11 cellular contexts compared by ENCODE assay signal in the genomic region with DNA sequence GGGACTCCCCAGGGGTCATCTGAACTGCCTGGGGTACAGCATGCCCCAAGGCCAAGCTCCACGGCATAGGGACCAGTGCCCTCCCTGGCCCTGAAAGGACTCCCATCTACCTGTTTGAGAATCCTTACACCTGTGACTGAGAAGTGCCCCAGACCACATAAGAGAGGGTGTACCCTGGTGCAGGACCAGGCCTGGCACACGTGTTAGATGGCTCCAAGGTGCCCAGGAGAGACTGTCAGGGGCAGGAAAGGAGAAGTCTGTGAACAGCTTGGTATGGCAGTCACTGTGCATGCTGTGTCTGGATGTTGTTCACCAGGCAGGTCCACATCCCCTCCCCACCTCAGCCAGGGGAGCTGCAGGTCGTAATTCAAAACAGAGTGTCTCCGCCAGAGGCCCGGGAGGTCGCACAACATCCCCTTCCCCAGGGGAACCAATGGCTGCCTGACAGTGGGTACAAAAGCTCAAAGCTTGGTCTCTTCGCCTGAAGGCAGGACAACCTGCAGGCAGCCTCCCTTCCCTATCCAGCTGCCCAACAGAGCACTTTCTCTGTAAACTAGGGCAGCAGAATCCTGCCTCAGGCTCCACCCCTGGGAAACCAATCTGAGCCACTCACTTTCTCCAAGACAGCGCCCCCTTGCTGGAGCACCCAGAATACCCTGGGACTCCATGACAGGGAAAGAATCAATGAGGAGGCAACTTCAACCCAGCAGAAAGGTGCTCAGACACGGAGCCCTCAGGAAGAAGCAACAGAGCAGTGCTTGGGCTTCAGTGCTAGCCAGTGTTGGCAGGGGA. TPM values are rescaled to one million over a fixed set of nuclear protein-coding genes. Genes with fewer than 3 reads are reported as not detected.
A peak's percentile ranks its signal among the peaks of the same experiment; 100 is the strongest.
DNase-seq lines count a peak whose midpoint lies in the region; ATAC-seq and TF ChIP-seq lines count a peak whose summit lies in the region.
"Had no signal": no experiment of that assay in that cellular context is flagged by ENCODE, and none has a peak within 500 bp of the region (broad histone marks: within the 10 kb centered on the region; RNA-seq: fewer than 3 reads in every experiment).

No MANE protein-coding gene starts in this region.

- peaks cover 86% of the 10 kb centered on the region for H3K4me1 ChIP-seq in BLaER1

- peak overlapping the region; percentile 95 for H3K27ac ChIP-seq in BLaER1
- H3K27ac ChIP-seq: epithelial cell of prostate had no signal

- TF ChIP-seq CTCF in GM13977 (IDR thresholded peaks at IDR 0.05; ENCODE audit: extremely low read depth, insufficient read depth, missing control alignments), result peak; percentile 32
- no peak for TF ChIP-seq CTCF in activated B cell treated with CpG ODN at 0.5 μM for 24 hours (IDR thresholded peaks at IDR 0.05)

- H3K4me2 ChIP-seq in BLaER1, result peak overlapping the region; percentile 95

- H3K9me3 ChIP-seq in BLaER1, result no peaks in the 10 kb centered on the region

- POLR2A ChIA-PET in activated B cell treated with CpG ODN at 0.5 μM for 24 hours (lab: Charles Lee), result interaction anchor here (0.6 to 2.5 kb wide), 2 partner anchors 14 to 35 kb away, joined by 3 to 13 read pairs; no protein-coding TSS in a partner anchor

- peaks cover 12% of the 10 kb centered on the region; the same call in 1 of the 2 replicates for H3K36me3 ChIP-seq in BLaER1

- H3K36me3 Mint-ChIP-seq in activated B cell treated with CpG ODN at 0.5 μM for 24 hours (ENCODE audit: low read depth) (peaks cover 6% of the 10 kb centered on the region), immature natural killer cell (no peaks in the 10 kb centered on the region)

- H3K4me3 Mint-ChIP-seq in activated B cell treated with CpG ODN at 0.5 μM for 24 hours (no peak overlapping the region), immature natural killer cell (peak overlapping the region; percentile 76 to 96 (median 90))

- H3K27ac Mint-ChIP-seq in activated B cell treated with CpG ODN at 0.5 μM for 24 hours (peak overlapping the region; percentile 98), immature natural killer cell (peak overlapping the region; percentile 95 to 98 (median 98))

- ATAC-seq in activated B cell treated with CpG ODN at 0.5 μM for 24 hours (ENCODE audit: low read depth), result no peak
- no peak for ATAC-seq in GM19455 (IDR thresholded peaks at IDR 0.05; ENCODE audit: unreplicated experiment)
- ATAC-seq in HG03135 (IDR thresholded peaks at IDR 0.05; ENCODE audit: unreplicated experiment), result no peak

- intact Hi-C loops in activated B cell treated with CpG ODN at 0.5 μM for 24 hours (cut with micrococcal nuclease), result no loop called here

- H3K9ac ChIP-seq in BLaER1, result peak overlapping the region; percentile 89

- H3K27me3 Mint-ChIP-seq in activated B cell treated with CpG ODN at 0.5 μM for 24 hours (no peaks in the 10 kb centered on the region), immature natural killer cell (ENCODE audit: low read depth in 3 of 3) (peaks cover 10 to 22% (median 20%) of the 10 kb centered on the region in 3 donors)

- H3K4me3 ChIP-seq in BLaER1, result peak overlapping the region; percentile 20; the same call in 1 of the 2 replicates

- no peaks in the 10 kb centered on the region for H3K27me3 ChIP-seq in BLaER1

- CTCF ChIA-PET in activated B cell treated with CpG ODN at 0.5 μM for 24 hours (lab: Charles Lee), result interaction anchor here (0.7 to 3.8 kb wide), 5 partner anchors 11 to 327 kb away, joined by 3 to 26 read pairs (median 3); no protein-coding TSS in a partner anchor

- in situ Hi-C loops in GM13977 (cut with MboI; ENCODE audit: low pct_unique_long_range_greater_than_20kb, low sequenced_read_pairs, unreplicated experiment), result no loop called here

- H3K4me1 Mint-ChIP-seq in activated B cell treated with CpG ODN at 0.5 μM for 24 hours, result peaks cover 76% of the 10 kb centered on the region
- H3K4me1 Mint-ChIP-seq in immature natural killer cell, result peaks cover 74 to 81% of the 10 kb centered on the region in 2 donors

- H4K20me1 ChIP-seq in BLaER1, result peaks cover 65% of the 10 kb centered on the region

- DNase-seq in GM13977 (ENCODE audit: low spot score) (no peak), activated B cell treated with CpG ODN at 0.5 μM for 24 hours (no peak), immature natural killer cell (no peak), NCI-H748 treated with DMSO at 0.1 percent for 48 hours (lab: John Stamatoyannopoulos, UW) (no peak), middle frontal gyrus (ENCODE audit: extremely low spot score, low spot score) (no peak)
- DNase-seq: mesenchymal stem cell; stimulated activated CD4-positive, alpha-beta T cell treated with anti-CD3 and anti-CD28 coated beads, Interleukin-4, amount 100 ng/mL, for 4 hours had no signal

- H3K9me3 Mint-ChIP-seq in activated B cell treated with CpG ODN at 0.5 μM for 24 hours (no peaks in the 10 kb centered on the region), immature natural killer cell (no peaks in the 10 kb centered on the region)

RNA-seq across cellular contexts. Expression of a gene that starts 3.9 kb away (rescaled TPM):
- 82.5 and 91.9 TPM in 2 replicates for total RNA-seq in activated B cell treated with CpG ODN at 0.5 μM for 24 hours
- 100 to 1,000 TPM in 1 of 3 donors, 10 to 100 TPM in 2; 10.9 to 120 (median 36.7) TPM for polyA plus RNA-seq in immature natural killer cell
